1 cellular context compared by ENCODE assay signal in genomic region chr17:36934759-36935630, GRCh38.
TF ChIP-seq lines count a peak whose summit lies in the region.

No MANE protein-coding gene starts in this region.

TF ChIP-seq in IMR-90, 13 proteins besides CTCF, POLR2A, EP300 and RAD21:
- TF ChIP-seq ELK1 (IDR thresholded peaks at IDR 0.05; ENCODE audit: borderline replicate concordance, low read depth, low read length) = no peak
